In the genomic region with DNA sequence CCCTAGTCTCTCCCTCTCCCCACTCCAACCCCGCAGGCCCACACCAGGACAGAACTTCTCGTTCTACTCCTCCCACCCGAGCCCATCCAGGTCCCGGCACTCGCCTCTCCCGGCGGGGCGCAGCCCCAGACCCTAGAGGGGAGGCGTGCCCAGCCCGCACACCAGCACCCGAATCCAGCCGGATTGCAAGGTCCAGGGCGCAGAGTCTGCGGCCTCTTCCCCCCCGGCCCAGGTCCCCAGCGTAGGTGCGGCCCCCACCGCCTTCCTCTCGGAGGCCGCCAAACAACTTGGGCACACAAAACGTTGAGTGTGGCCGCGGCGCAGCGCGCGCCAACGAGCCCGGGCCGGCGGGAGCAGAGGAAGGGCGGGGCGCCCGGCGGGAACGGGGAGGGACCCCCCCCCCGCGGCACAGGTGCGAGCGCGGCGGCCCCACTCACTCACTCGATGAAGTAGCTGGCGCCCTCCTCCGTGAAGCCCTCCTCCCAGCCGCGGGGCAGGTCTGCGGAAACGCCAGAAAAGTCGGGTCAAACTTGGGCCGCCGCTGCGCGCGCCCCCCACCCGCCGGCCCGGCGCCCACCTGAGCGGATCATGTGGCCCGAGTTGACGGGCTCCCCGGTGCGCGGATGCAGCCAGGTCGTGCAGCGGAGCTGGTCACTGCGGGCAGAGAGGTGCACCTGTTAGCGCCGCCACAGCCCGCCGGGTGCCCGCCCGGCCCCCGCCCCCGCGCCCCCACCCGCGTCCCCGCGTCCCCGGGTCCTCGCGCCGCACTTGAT, we compare ENCODE assay signal across 8 cellular contexts. TPM values are rescaled to one million over a fixed set of nuclear protein-coding genes. Genes with fewer than 3 reads are reported as not detected.
A peak's percentile ranks its signal among the peaks of the same experiment; 100 is the strongest.
DNase-seq lines count a peak whose midpoint lies in the region; ATAC-seq and TF ChIP-seq lines count a peak whose summit lies in the region.

No MANE protein-coding gene starts in this region.

- peaks cover 27% of the 10 kb centered on the region for H3K27me3 Mint-ChIP-seq in activated CD4-positive, alpha-beta memory T cell treated with anti-CD3 and anti-CD28 coated beads, Interleukin-2, amount 10 ng/mL, durations not matched to agents 7 days and 5 days

- H3K79me2 ChIP-seq in ACC112 (ENCODE audit: control insufficient read depth, insufficient read depth, low read length, unreplicated experiment): no peaks in the 10 kb centered on the region
- H3K79me2 ChIP-seq in osteoblast (ENCODE audit: insufficient read depth, low read length): no peaks in the 10 kb centered on the region

- H3K4me2 ChIP-seq in osteoblast (ENCODE audit: insufficient read depth, low read length): peak overlapping the region; percentile 84

- no peak overlapping the region for H3K4me3 Mint-ChIP-seq in activated CD4-positive, alpha-beta memory T cell treated with anti-CD3 and anti-CD28 coated beads, Interleukin-2, amount 10 ng/mL, durations not matched to agents 7 days and 5 days

- TF ChIP-seq CTCF in fibroblast of pulmonary artery (IDR thresholded peaks at IDR 0.05; ENCODE audit: low read length, missing control alignments) (no peak), osteoblast (IDR thresholded peaks at IDR 0.05; ENCODE audit: extremely low read depth, low read depth, low read length) (no peak)

- no peaks in the 10 kb centered on the region for H4K20me1 ChIP-seq in osteoblast (ENCODE audit: insufficient read depth, low read length)

- H2AFZ ChIP-seq in ACC112 (ENCODE audit: low read length, unreplicated experiment): peak overlapping the region; percentile 62
- peak overlapping the region; percentile 74 for H2AFZ ChIP-seq in osteoblast (ENCODE audit: low read length)

- DNase-seq in HEK293T (ENCODE audit: extremely low spot score): peak; percentile 30
- peak; percentile 18 for DNase-seq in activated CD4-positive, alpha-beta memory T cell treated with anti-CD3 and anti-CD28 coated beads, Interleukin-2, amount 10 ng/mL, durations not matched to agents 7 days and 5 days
- no peak for DNase-seq in fibroblast of pulmonary artery (ENCODE audit: low read depth)
- peak; percentile 89 for DNase-seq in osteoblast (ENCODE audit: insufficient read length, low spot score, missing footprints)
- DNase-seq in SKM-1 (lab: John Stamatoyannopoulos, UW; ENCODE audit: unreplicated experiment): no peak

- ATAC-seq in HG02610 (IDR thresholded peaks at IDR 0.05; ENCODE audit: unreplicated experiment) (no peak), HG03139 (IDR thresholded peaks at IDR 0.05; ENCODE audit: unreplicated experiment) (no peak)

- H3K27ac Mint-ChIP-seq in activated CD4-positive, alpha-beta memory T cell treated with anti-CD3 and anti-CD28 coated beads, Interleukin-2, amount 10 ng/mL, durations not matched to agents 7 days and 5 days: no peak overlapping the region

- peaks cover 9% of the 10 kb centered on the region for H3K4me1 Mint-ChIP-seq in activated CD4-positive, alpha-beta memory T cell treated with anti-CD3 and anti-CD28 coated beads, Interleukin-2, amount 10 ng/mL, durations not matched to agents 7 days and 5 days

- POLR2A ChIA-PET in HEK293T (lab: Yijun Ruan, JAX): interaction anchor here (1.0 to 1.6 kb wide), 2 partner anchors 18 to 72 kb away, joined by 3 read pairs; no protein-coding TSS in a partner anchor
- POLR2A ChIA-PET in activated CD4-positive, alpha-beta memory T cell treated with anti-CD3 and anti-CD28 coated beads, Interleukin-2, amount 10 ng/mL, durations not matched to agents 7 days and 5 days (lab: Charles Lee): no interaction called here

- H3K27ac ChIP-seq in ACC112 (ENCODE audit: low read depth, low read length) (no peak overlapping the region), osteoblast (ENCODE audit: low read depth, low read length) (no peak overlapping the region)

- peak overlapping the region; percentile 73 for H3K4me3 ChIP-seq in ACC112 (ENCODE audit: low read depth, low read length)
- H3K4me3 ChIP-seq in fibroblast of pulmonary artery (replicated peaks; ENCODE audit: low read depth, low read length): peak overlapping the region; percentile 30
- peak overlapping the region; percentile 64 for H3K4me3 ChIP-seq in osteoblast (ENCODE audit: insufficient read depth, low read length)

- H3K9me3 ChIP-seq in osteoblast (ENCODE audit: low read depth, low read length): no peaks in the 10 kb centered on the region

- no peaks in the 10 kb centered on the region for H3K9me3 Mint-ChIP-seq in activated CD4-positive, alpha-beta memory T cell treated with anti-CD3 and anti-CD28 coated beads, Interleukin-2, amount 10 ng/mL, durations not matched to agents 7 days and 5 days

- CTCF ChIA-PET in HEK293T (lab: Yijun Ruan, JAX): interaction anchor here (2.0 kb wide), 1 partner anchor 49 kb away, joined by 8 read pairs; no protein-coding TSS in a partner anchor
- CTCF ChIA-PET in activated CD4-positive, alpha-beta memory T cell treated with anti-CD3 and anti-CD28 coated beads, Interleukin-2, amount 10 ng/mL, durations not matched to agents 7 days and 5 days (lab: Charles Lee): no interaction called here

- peaks cover 2% of the 10 kb centered on the region for H3K36me3 Mint-ChIP-seq in activated CD4-positive, alpha-beta memory T cell treated with anti-CD3 and anti-CD28 coated beads, Interleukin-2, amount 10 ng/mL, durations not matched to agents 7 days and 5 days (ENCODE audit: low read depth)

- H3K27me3 ChIP-seq in ACC112 (ENCODE audit: insufficient read depth, low read length) (peaks cover 25% of the 10 kb centered on the region), osteoblast (ENCODE audit: insufficient read depth, low read length) (peaks cover 14% of the 10 kb centered on the region)

- H3K4me1 ChIP-seq in ACC112 (ENCODE audit: control insufficient read depth, insufficient read depth, low read length, unreplicated experiment) (peaks cover 17% of the 10 kb centered on the region), osteoblast (ENCODE audit: insufficient read depth, low read length) (peaks cover 4% of the 10 kb centered on the region)

- H3K36me3 ChIP-seq in ACC112 (ENCODE audit: insufficient read depth, low read length) (no peaks in the 10 kb centered on the region), osteoblast (ENCODE audit: insufficient read depth, low read length) (no peaks in the 10 kb centered on the region)

TF ChIP-seq in HEK293T, 16 proteins besides CTCF, POLR2A, EP300 and RAD21:
- TF ChIP-seq, protein P1, sequence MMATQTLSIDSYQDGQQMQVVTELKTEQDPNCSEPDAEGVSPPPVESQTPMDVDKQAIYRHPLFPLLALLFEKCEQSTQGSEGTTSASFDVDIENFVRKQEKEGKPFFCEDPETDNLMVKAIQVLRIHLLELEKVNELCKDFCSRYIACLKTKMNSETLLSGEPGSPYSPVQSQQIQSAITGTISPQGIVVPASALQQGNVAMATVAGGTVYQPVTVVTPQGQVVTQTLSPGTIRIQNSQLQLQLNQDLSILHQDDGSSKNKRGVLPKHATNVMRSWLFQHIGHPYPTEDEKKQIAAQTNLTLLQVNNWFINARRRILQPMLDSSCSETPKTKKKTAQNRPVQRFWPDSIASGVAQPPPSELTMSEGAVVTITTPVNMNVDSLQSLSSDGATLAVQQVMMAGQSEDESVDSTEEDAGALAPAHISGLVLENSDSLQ (IDR thresholded peaks at IDR 0.05): no peak
- TF ChIP-seq FOXK2 (IDR thresholded peaks at IDR 0.05): no peak

RNA-seq across cellular contexts. Expression of a gene that starts 0.5 kb away (rescaled TPM):
- 1 to 10 TPM; 2.3 to 3.4 TPM for total RNA-seq in activated CD4-positive, alpha-beta memory T cell treated with anti-CD3 and anti-CD28 coated beads, Interleukin-2, amount 10 ng/mL, durations not matched to agents 7 days and 5 days
- total RNA-seq in osteoblast: 0.29 and 1.1 TPM in 2 replicates

Comparison
In these comparisons a context has a peak if more than half of its experiments do, and no peak if none do; other contexts are left out.
1. DNase-seq: peak in HEK293T (single experiment), activated CD4-positive, alpha-beta memory T cell treated with anti-CD3 and anti-CD28 coated beads, Interleukin-2, amount 10 ng/mL, durations not matched to agents 7 days and 5 days (single experiment) and osteoblast (single experiment); none in fibroblast of pulmonary artery (single experiment) and SKM-1 (single experiment).
2. Peak in every context shown above with its lines, with median percentiles within 50 percentile points of each other: H3K4me3 ChIP-seq.